20 cellular contexts compared by ENCODE assay signal in genomic region chr3:157219215-157219614, GRCh38. TPM values are rescaled to one million over a fixed set of nuclear protein-coding genes. Genes with fewer than 3 reads are reported as not detected.
DNase-seq lines count a peak whose midpoint lies in the region; ATAC-seq, FAIRE-seq and TF ChIP-seq lines count a peak whose summit lies in the region.
"Had no signal": no experiment of that assay in that cellular context is flagged by ENCODE, and none has a peak within 500 bp of the region (broad histone marks: within the 10 kb centered on the region; RNA-seq: fewer than 3 reads in every experiment).

No MANE protein-coding gene starts in this region.

- H4K8ac ChIP-seq in neuronal stem cell (ENCODE audit: low read depth, low read length) = no peak overlapping the region

- H4K91ac ChIP-seq in neuronal stem cell (ENCODE audit: low read depth, low read length, poor library complexity) = no peak overlapping the region

- no peak overlapping the region for H3K23ac ChIP-seq in neuronal stem cell (ENCODE audit: low read depth, low read length, poor library complexity)

- H3K36me3 ChIP-seq in GM23248 (ENCODE audit: low read depth) (no peaks in the 10 kb centered on the region), K562 (ENCODE audit: control insufficient read depth, insufficient read depth, low read length) (no peaks in the 10 kb centered on the region), neuronal stem cell (replicated peaks in 1 of 2; ENCODE audit: control insufficient read depth in 2 of 2, insufficient read depth in 2 of 2, low read length in 2 of 2) (no peaks in the 10 kb centered on the region)
- H3K36me3 ChIP-seq: BLaER1 treated with 17β-estradiol and CSF1 and Interleukin-3, amounts not matched to agents 10 nM and 100 nM had no signal

- H3K4me3 ChIP-seq in A549 (no peak overlapping the region), GM23248 (no peak overlapping the region), K562 (no peak overlapping the region), neuronal stem cell (ENCODE audit: low read length in 2 of 2) (no peak overlapping the region)
- H3K4me3 ChIP-seq: BLaER1 treated with 17β-estradiol and CSF1 and Interleukin-3, amounts not matched to agents 10 nM and 100 nM had no signal

- H2BK5ac ChIP-seq in neuronal stem cell (ENCODE audit: low read length) = no peak overlapping the region

- TF ChIP-seq EP300 in A549 (IDR thresholded peaks at IDR 0.05) (no peak), K562 (IDR thresholded peaks at IDR 0.05; ENCODE audit: low read length) (no peak)

- CTCF ChIA-PET in A549 (lab: Yijun Ruan, JAX) = interaction anchor here (1.2 to 1.4 kb wide), 2 partner anchors 15 to 227 kb away, joined by 3 to 4 read pairs; no protein-coding TSS in a partner anchor
- CTCF ChIA-PET in K562 (lab: Yijun Ruan, JAX; ENCODE audit: low intra/inter-chr PET ratio) = no interaction called here

- intact Hi-C loops in K562 (cut with micrococcal nuclease) = no loop called here

- H2BK12ac ChIP-seq in neuronal stem cell (ENCODE audit: low read length) = no peak overlapping the region

- H3K9me2 ChIP-seq in GM23248 (ENCODE audit: insufficient read depth) = no peaks in the 10 kb centered on the region

- no peak for ATAC-seq in A549
- ATAC-seq in K562 = no peak
- ATAC-seq in GM19351 (IDR thresholded peaks at IDR 0.05; ENCODE audit: unreplicated experiment) = no peak
- no peak for ATAC-seq in GM21381 (IDR thresholded peaks at IDR 0.05; ENCODE audit: unreplicated experiment)
- ATAC-seq: CD8-positive, alpha-beta T cell had no signal

- no peaks in the 10 kb centered on the region for H4K20me1 ChIP-seq in GM23248 (ENCODE audit: insufficient read depth)
- no peaks in the 10 kb centered on the region for H4K20me1 ChIP-seq in K562 (replicated peaks; ENCODE audit: control insufficient read depth, insufficient read depth, low read length)
- H4K20me1 ChIP-seq: BLaER1 treated with 17β-estradiol and CSF1 and Interleukin-3, amounts not matched to agents 10 nM and 100 nM had no signal

- H2AK5ac ChIP-seq in neuronal stem cell (ENCODE audit: low read depth, low read length) = no peak overlapping the region

- no peaks in the 10 kb centered on the region for H3F3A ChIP-seq in GM23248 (ENCODE audit: insufficient read depth)

- H2AFZ ChIP-seq in GM23248 (0 out of 2 replicates have a peak overlapping the region, but pooled peaks have one; percentile 3), K562 (ENCODE audit: low read depth, low read length) (no peak overlapping the region), neuronal stem cell (ENCODE audit: low read length) (peak overlapping the region; percentile 49)

- H3K27me3 ChIP-seq in GM23248 (replicated peaks; ENCODE audit: insufficient read depth) (no peaks in the 10 kb centered on the region), K562 (ENCODE audit: control insufficient read depth in 2 of 2, insufficient read depth in 2 of 2, low read length in 2 of 2) (no peaks in the 10 kb centered on the region), neuronal stem cell (ENCODE audit: control insufficient read depth in 3 of 3, insufficient read depth in 3 of 3, low read depth in 1 of 3, low read length in 3 of 3) (no peaks in the 10 kb centered on the region)
- H3K27me3 ChIP-seq: BLaER1 treated with 17β-estradiol and CSF1 and Interleukin-3, amounts not matched to agents 10 nM and 100 nM had no signal

- DNase-seq in A549 (ENCODE audit: low read depth in 1 of 2, low spot score in 1 of 2) = no peak
- DNase-seq in GM23248 = no peak
- DNase-seq in K562 (ENCODE audit: extremely low read depth in 1 of 4, low spot score in 3 of 4) = no peak
- DNase-seq in neuronal stem cell (ENCODE audit: low spot score) = no peak
- DNase-seq in hypothalamus (lab: John Stamatoyannopoulos, UW) = no peak
- DNase-seq: 8988T; AML-193; Caco-2; Calu3; CD4-positive, alpha-beta T cell; CD8-positive, alpha-beta T cell; DMS79 treated with DMSO at 0.1 percent for 48 hours; GF-D8 had no signal

- H3K9ac ChIP-seq in GM23248 = no peak overlapping the region
- H3K9ac ChIP-seq in K562 (ENCODE audit: insufficient read depth in 1 of 2, low read depth in 2 of 2, low read length in 2 of 2) = no peak overlapping the region
- no peak overlapping the region for H3K9ac ChIP-seq in neuronal stem cell (ENCODE audit: low read depth, low read length, poor library complexity)
- H3K9ac ChIP-seq: BLaER1 treated with 17β-estradiol and CSF1 and Interleukin-3, amounts not matched to agents 10 nM and 100 nM had no signal

- H3K27ac ChIP-seq in A549 = no peak overlapping the region
- no peak overlapping the region for H3K27ac ChIP-seq in GM23248
- no peak overlapping the region for H3K27ac ChIP-seq in K562 (ENCODE audit: extremely low read depth, low read depth, low read length)
- no peak overlapping the region for H3K27ac ChIP-seq in neuronal stem cell (replicated peaks; ENCODE audit: low read length)
- H3K27ac ChIP-seq: BLaER1 treated with 17β-estradiol and CSF1 and Interleukin-3, amounts not matched to agents 10 nM and 100 nM had no signal

- H3K4me1 ChIP-seq in A549 (no peaks in the 10 kb centered on the region), GM23248 (ENCODE audit: insufficient read depth) (no peaks in the 10 kb centered on the region), K562 (replicated peaks in 1 of 2; ENCODE audit: control insufficient read depth in 2 of 2, insufficient read depth in 2 of 2, low read length in 2 of 2) (no peaks in the 10 kb centered on the region; a peak in 1 of 5 replicates), neuronal stem cell (ENCODE audit: control insufficient read depth in 2 of 2, insufficient read depth in 1 of 2, low read depth in 1 of 2, low read length in 2 of 2) (no peaks in the 10 kb centered on the region)
- H3K4me1 ChIP-seq: Caco-2 had no signal

- POLR2A ChIA-PET in A549 (lab: Yijun Ruan, JAX) (no interaction called here), K562 (lab: Yijun Ruan, JAX) (no interaction called here)

- in situ Hi-C loops in GM23248 (cut with MboI) (no loop called here), K562 (cut with MboI) (no loop called here)

- FAIRE-seq in A549 (lab: Jason Lieb, UNC) (no peak), K562 (lab: Jason Lieb, UNC) (no peak)
- FAIRE-seq: A204.1, D721Med, G401.6, GM12891 had no signal

- TF ChIP-seq CTCF in A549 (IDR thresholded peaks at IDR 0.05) = no peak
- no peak for TF ChIP-seq CTCF in K562 (IDR thresholded peaks at IDR 0.05 in 2 of 3, conservative IDR thresholded peaks at IDR 0.05 in 1 of 3; ENCODE audit: insufficient read depth in 2 of 3, low read depth in 1 of 3, low read length in 3 of 3)

- no peak overlapping the region for H3K18ac ChIP-seq in neuronal stem cell (ENCODE audit: low read length)

- no TSS peak for BruUV-seq in K562 (replicated peaks; lab: Mats Ljungman, UMichigan)

- no peaks in the 10 kb centered on the region for H3K9me1 ChIP-seq in K562 (ENCODE audit: control insufficient read depth, insufficient read depth, low read length)

- WGBS in A549 (ENCODE audit: missing lambda C conversion rate) = 43% methylated on average over 3 of the region's 3 CpGs
- 85 to 87% methylated on average over 3 of the region's 3 CpGs for WGBS in GM23248 (ENCODE audit: low coverage in 1 of 2, low lambda C conversion rate in 2 of 2, missing lambda C conversion rate in 2 of 2), 2 experiments
- WGBS in K562 (ENCODE audit: insufficient coverage, low coverage, missing lambda C conversion rate) = 2% methylated on average over 3 of the region's 3 CpGs
- no CpG with 5 or more reads among the region's 3 CpGs for WGBS in neuronal stem cell (ENCODE audit: extremely low coverage in 2 of 2, insufficient read length in 2 of 2, insufficient replicate concordance in 1 of 2), 2 donors

- TF ChIP-seq POLR2A in A549 (IDR thresholded peaks at IDR 0.05; ENCODE audit: low read length) (no peak), K562 (conservative IDR thresholded peaks at IDR 0.05) (no peak)

- no peak overlapping the region for H2BK120ac ChIP-seq in neuronal stem cell (ENCODE audit: low read depth, low read length)

- H3K9me3 ChIP-seq in A549 (no peaks in the 10 kb centered on the region), GM23248 (ENCODE audit: low read depth) (no peaks in the 10 kb centered on the region), K562 (replicated peaks; ENCODE audit: control insufficient read depth, insufficient read depth, low read depth, low read length) (no peaks in the 10 kb centered on the region), neuronal stem cell (replicated peaks in 1 of 2; ENCODE audit: control insufficient read depth in 2 of 2, insufficient read depth in 1 of 2, low read depth in 1 of 2, low read length in 2 of 2) (no peaks in the 10 kb centered on the region)
- H3K9me3 ChIP-seq: BLaER1 treated with 17β-estradiol and CSF1 and Interleukin-3, amounts not matched to agents 10 nM and 100 nM; Caco-2 had no signal

- no peak overlapping the region for H3K14ac ChIP-seq in neuronal stem cell (ENCODE audit: low read length)

- H3K79me1 ChIP-seq in neuronal stem cell (ENCODE audit: low read depth, low read length) = no peaks in the 10 kb centered on the region

- no peak for TF ChIP-seq RAD21 in A549 (conservative IDR thresholded peaks at IDR 0.05 in 1 of 2, IDR thresholded peaks at IDR 0.05 in 1 of 2)
- no peak for TF ChIP-seq RAD21 in K562 (CRISPR knock-in tag; conservative IDR thresholded peaks at IDR 0.05 in 1 of 2, IDR thresholded peaks at IDR 0.05 in 1 of 2)

- H3K79me2 ChIP-seq in GM23248 (ENCODE audit: insufficient read depth) (no peaks in the 10 kb centered on the region), K562 (ENCODE audit: control insufficient read depth, insufficient read depth, low read length) (no peaks in the 10 kb centered on the region)

- no peak overlapping the region for H2BK15ac ChIP-seq in neuronal stem cell (ENCODE audit: low read length)

- H3K4ac ChIP-seq in neuronal stem cell (ENCODE audit: low read length) = no peak overlapping the region

- H3K4me2 ChIP-seq in A549 (no peak overlapping the region), GM23248 (ENCODE audit: unreplicated experiment) (no peak overlapping the region), K562 (ENCODE audit: insufficient read depth, low read length) (no peak overlapping the region), neuronal stem cell (ENCODE audit: insufficient read depth, low read length, poor library complexity, severe bottlenecking) (no peak overlapping the region)
- H3K4me2 ChIP-seq: BLaER1 treated with 17β-estradiol and CSF1 and Interleukin-3, amounts not matched to agents 10 nM and 100 nM had no signal

RNA-seq across cellular contexts. Expression of gene CCNL1, which starts 59.3 kb away (rescaled TPM):
- polyA plus RNA-seq in A549 (2011; rRNA removed) (130 and 170 TPM in 2 replicates), A549 (2017; fragmentation: RNase III; extraction: RNeasy Plus Mini Kit Qiagen cat#74134 plus additional on column Dnase treatment) (39.7 to 51.3 TPM (median 45.1 TPM) in 3 replicates), GM23248 (2016; fragmentation: Nextera tagmentation; extraction: Ambion mirVana) (58.6 and 77.5 TPM in 2 replicates), K562 (2011; rRNA removed) (186 and 201 TPM in 2 replicates), K562 (2014; fragmentation: Illumina TruSeq; extraction: Trizol) (77.7 and 107 TPM in 2 replicates), K562 (2014; fragmentation: Nextera tagmentation; extraction: Ambion mirVana) (10 to 100 TPM; 16.1 to 32.4 TPM), K562 (2014; rRNA removed) (134 and 154 TPM in 2 replicates)
- 39.2 and 43.3 TPM in 2 replicates for polyA plus RNA-seq in A549 (2012; cell fraction: cytosol; rRNA removed)
- 258 and 267 TPM in 2 replicates for polyA plus RNA-seq in A549 (2012; cell fraction: nucleus; rRNA removed)
- polyA minus RNA-seq in A549 (2011; rRNA and poly(A)+ RNA removed) = 111 and 159 TPM in 2 replicates
- 88.9 and 97.7 TPM in 2 replicates for total RNA-seq in GM23248 (2014; rRNA removed; shearing (Covaris generic))
- 412 and 933 TPM in 2 replicates for total RNA-seq in K562 (2011; cell fraction: chromatin; rRNA removed; ENCODE audit: low replicate concordance)
- 305 and 368 TPM in 2 replicates for total RNA-seq in K562 (2011; cell fraction: nucleolus; rRNA removed)
- 399 and 401 TPM in 2 replicates for total RNA-seq in K562 (2011; cell fraction: nucleoplasm; rRNA removed)
- total RNA-seq in K562 (2014; rRNA removed) (132 and 172 TPM in 2 replicates), K562 (2014; rRNA removed; fragmentation: Illumina TruSeq; extraction: Trizol) (124 and 133 TPM in 2 replicates), K562 (2015; rRNA removed; fragmentation: Illumina TruSeq; extraction: Trizol) (153 and 161 TPM in 2 replicates), K562 (2021) (112 and 126 TPM in 2 replicates)
- polyA plus RNA-seq in K562 (2011; cell fraction: cytosol; rRNA removed) = 57.8 and 58.8 TPM in 2 replicates
- polyA plus RNA-seq in K562 (2011; cell fraction: nucleus; rRNA removed) = 1,501 and 1,632 TPM in 2 replicates
- 70.5 and 112 TPM in 2 replicates for polyA plus RNA-seq in K562 (2012)
- 210 and 248 TPM in 2 replicates for polyA minus RNA-seq in K562 (2011; rRNA and poly(A)+ RNA removed)
- polyA minus RNA-seq in K562 (2011; cell fraction: cytosol; rRNA and poly(A)+ RNA removed) = 78.9 and 112 TPM in 2 replicates
- 962 and 1,250 TPM in 2 replicates for polyA minus RNA-seq in K562 (2011; cell fraction: nucleus; rRNA and poly(A)+ RNA removed)
- polyA plus RNA-seq in neuronal stem cell (2013, experiment 1 of 2) = 75.0 TPM
- 76.2 TPM for polyA plus RNA-seq in neuronal stem cell (2013, experiment 2 of 2)

Comparison
In these comparisons a context has a peak if more than half of its experiments do, and no peak if none do; other contexts are left out.
1. Of the 35 proteins assayed by ChIP-seq in both K562 and A549: peak only in K562: none; only in A549: MAFK; in both: none; in neither: 34.